In genomic region chr4:7215187-7215586, GRCh38 we compare ENCODE assay signal across 1 cellular context. TPM values are rescaled to one million over a fixed set of nuclear protein-coding genes. Genes with fewer than 3 reads are reported as not detected.
"Had no signal": no experiment of that assay in that cellular context is flagged by ENCODE, and none has a peak within 500 bp of the region (broad histone marks: within the 10 kb centered on the region; RNA-seq: fewer than 3 reads in every experiment).

No MANE protein-coding gene starts in this region.

RNA-seq across cellular contexts. Expression of gene SORCS2, which starts 22.8 kb away (rescaled TPM):
- total RNA-seq: SK-MEL-5 had no signal
